8 cellular contexts compared by ENCODE assay signal in the genomic region with DNA sequence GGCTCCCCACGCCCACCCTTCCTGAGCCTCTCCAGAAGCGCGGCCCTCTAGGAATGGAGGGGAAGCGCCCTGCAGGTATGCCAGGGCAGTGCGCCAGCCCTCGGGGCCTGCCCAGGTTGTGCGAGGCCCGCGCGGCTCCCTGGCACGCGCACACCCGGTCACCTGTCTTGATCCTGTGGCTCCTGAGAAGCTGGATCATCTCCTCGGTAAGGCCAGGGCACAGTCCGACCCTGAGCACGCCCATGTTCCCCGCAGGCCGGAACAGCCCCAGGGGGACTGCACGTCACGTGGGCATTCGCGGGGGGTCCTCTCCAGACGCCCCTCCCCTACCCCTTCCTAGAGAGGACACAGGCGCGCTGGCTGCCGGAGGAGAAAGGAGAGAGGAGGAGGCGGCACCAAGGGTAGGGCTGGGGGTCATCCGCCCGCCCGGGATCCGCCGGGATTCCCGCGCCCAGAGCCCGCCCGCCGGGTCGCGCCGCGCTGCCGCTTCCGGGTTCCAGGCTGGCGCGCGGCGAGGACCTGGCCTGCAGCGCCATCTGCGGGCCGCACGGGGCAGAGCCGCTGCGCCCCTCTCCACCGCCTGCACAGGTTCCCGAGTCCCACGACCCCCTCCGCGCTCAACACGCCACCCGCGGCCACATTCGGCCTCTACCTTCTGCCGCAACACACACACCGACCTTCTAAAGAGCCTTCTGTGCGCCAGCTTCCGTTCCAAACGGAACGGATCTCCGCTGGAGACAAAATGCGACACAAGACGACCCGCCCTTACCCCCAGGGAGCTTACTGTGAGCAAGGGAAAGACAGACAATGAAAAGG. TPM values are rescaled to one million over a fixed set of nuclear protein-coding genes. Genes with fewer than 3 reads are reported as not detected.
A peak's percentile ranks its signal among the peaks of the same experiment; 100 is the strongest.
DNase-seq lines count a peak whose midpoint lies in the region; ATAC-seq and TF ChIP-seq lines count a peak whose summit lies in the region.

TSS of gene RAD51D (minus strand) at position 491 of the 816 bp plus-strand sequence. CDS start at position 244, 247 bp downstream.

- H3K36me3 Mint-ChIP-seq in activated CD4-positive, alpha-beta T cell treated with anti-CD3 and anti-CD28 coated beads, Interleukin-2, amount 10 ng/mL, durations not matched to agents 24 days and 14 days (ENCODE audit: low read depth), result peaks cover 22% of the 10 kb centered on the region

- H3K27ac Mint-ChIP-seq in activated CD4-positive, alpha-beta T cell treated with anti-CD3 and anti-CD28 coated beads, Interleukin-2, amount 10 ng/mL, durations not matched to agents 24 days and 14 days, result peak within 1 kb of the TSS; percentile 89

- peak; percentile 72 for ATAC-seq in GM19043 (IDR thresholded peaks at IDR 0.05; ENCODE audit: low read depth, unreplicated experiment)
- peak; percentile 79 for ATAC-seq in HG03439 (IDR thresholded peaks at IDR 0.05; ENCODE audit: unreplicated experiment)

- H3K27me3 Mint-ChIP-seq in activated CD4-positive, alpha-beta T cell treated with anti-CD3 and anti-CD28 coated beads, Interleukin-2, amount 10 ng/mL, durations not matched to agents 24 days and 14 days, result no peaks in the 10 kb centered on the region

- H3K4me3 ChIP-seq in AG09309 (ENCODE audit: control insufficient read depth, low read depth, low read length), result peak within 1 kb of the TSS; percentile 98

- TF ChIP-seq CTCF in AG09309 (IDR thresholded peaks at IDR 0.05; ENCODE audit: control insufficient read depth, insufficient read depth, low read depth, low read length, missing control alignments), result peak; percentile 73

- peaks cover 36% of the 10 kb centered on the region for H3K4me1 Mint-ChIP-seq in activated CD4-positive, alpha-beta T cell treated with anti-CD3 and anti-CD28 coated beads, Interleukin-2, amount 10 ng/mL, durations not matched to agents 24 days and 14 days

- peak within 1 kb of the TSS; percentile 94 for H3K4me3 Mint-ChIP-seq in activated CD4-positive, alpha-beta T cell treated with anti-CD3 and anti-CD28 coated beads, Interleukin-2, amount 10 ng/mL, durations not matched to agents 24 days and 14 days

- intact Hi-C loops in activated CD4-positive, alpha-beta T cell treated with anti-CD3 and anti-CD28 coated beads, Interleukin-2, amount 10 ng/mL, durations not matched to agents 24 days and 14 days (cut with micrococcal nuclease), result loop anchor here (1.0 to 5.0 kb wide), 8 partner anchors 30 to 699 kb away; partner anchors contain the start of genes CCT6B and ZNF830

- no peak for DNase-seq in AG09309 (ENCODE audit: low read depth)
- DNase-seq in NCI-H510A treated with DMSO at 0.1 percent for 48 hours (lab: John Stamatoyannopoulos, UW), result peak; percentile 67
- DNase-seq in activated CD4-positive, alpha-beta T cell treated with anti-CD3 and anti-CD28 coated beads, Interleukin-2, amount 10 ng/mL, durations not matched to agents 24 days and 14 days, result peak; percentile 94
- DNase-seq in dedifferentiated amniotic fluid mesenchymal stem cell (ENCODE audit: extremely low spot score), result peak; percentile 48
- DNase-seq in left kidney (ENCODE audit: low read depth, low spot score), result peak; percentile 92
- peak; percentile 78 to 85 for DNase-seq in stimulated activated CD4-positive, alpha-beta T cell treated with anti-CD3 and anti-CD28 coated beads, Interleukin-2, amount 100 ng/mL, for 24 hours

- H3K9me3 Mint-ChIP-seq in activated CD4-positive, alpha-beta T cell treated with anti-CD3 and anti-CD28 coated beads, Interleukin-2, amount 10 ng/mL, durations not matched to agents 24 days and 14 days, result no peaks in the 10 kb centered on the region

RNA-seq across cellular contexts. Expression of gene RAD51D, which starts in this region (rescaled TPM):
- 32.6 and 35.2 TPM in 2 replicates for total RNA-seq in activated CD4-positive, alpha-beta T cell treated with anti-CD3 and anti-CD28 coated beads, Interleukin-2, amount 10 ng/mL, durations not matched to agents 24 days and 14 days
